ENCODE assay signal across 30 cellular contexts in genomic region chr4:98677799-98678198, GRCh38.
"Had no signal": no experiment of that assay in that cellular context is flagged by ENCODE, and none has a peak within 500 bp of the region (broad histone marks: within the 10 kb centered on the region; RNA-seq: fewer than 3 reads in every experiment).

No MANE protein-coding gene starts in this region.

- H3K27ac ChIP-seq: adrenal gland, body of pancreas, Peyer's patch, RWPE1, SJCRH30, WERI-Rb-1 had no signal

- H3K9me3 ChIP-seq: adrenal gland, body of pancreas, Peyer's patch, SJCRH30, SK-N-SH had no signal

- H3K4me2 ChIP-seq: SK-N-SH had no signal

- H3K27me3 ChIP-seq: adrenal gland, body of pancreas, Peyer's patch, SJCRH30 had no signal

- H3K4me3 ChIP-seq: adrenal gland, body of pancreas, Peyer's patch, SJCRH30 had no signal

- H3K36me3 ChIP-seq: adrenal gland, Peyer's patch, SJCRH30, WERI-Rb-1 had no signal

- DNase-seq: activated CD4-positive, alpha-beta memory T cell treated with anti-CD3 and anti-CD28 coated beads, Interleukin-2, amount 10 ng/mL, durations not matched to agents 7 days and 5 days; activated CD4-positive, alpha-beta T cell treated with anti-CD3 and anti-CD28 coated beads for 36 hours; activated CD4-positive, alpha-beta T cell treated with anti-CD3 and anti-CD28 coated beads, Interleukin-2, amount 50 U/mL, for 1 hour; activated gamma-delta T cell treated with Interleukin-2 at 50 U/mL for 16 hours; activated naive CD4-positive, alpha-beta T cell treated with anti-CD3 and anti-CD28 coated beads, Interleukin-2, amount 10 ng/mL, durations not matched to agents 7 days and 5 days; activated naive CD8-positive, alpha-beta T cell treated with anti-CD3 and anti-CD28 coated beads for 36 hours; activated T-cell treated with anti-CD3 and anti-CD28 coated beads for 4 hours; activated T-cell treated with anti-CD3 and anti-CD28 coated beads, Interleukin-2, amount 50 U/mL, for 48 hours; adrenal gland; aorta; body of pancreas; central memory CD4-positive, alpha-beta T cell; NCI-H1092 treated with DMSO at 0.1 percent for 48 hours; NCI-H1417 treated with DMSO at 0.1 percent for 48 hours; NCI-H1694; NCI-H2029; NCI-H2107; NCI-H2171 treated with DMSO at 0.1 percent for 48 hours; NCI-H226; NCI-H510A; NCI-H526 treated with DMSO at 0.1 percent for 48 hours; NK-92 treated with Interleukin-12 subunit alpha and Interleukin-12 subunit beta, amount 100 ng/mL, for 24 hours; OCI-M1; Peyer's patch; Right ventricle myocardium superior; SJCRH30; SK-N-SH; T-helper 1 cell; WERI-Rb-1 had no signal

- H3K4me1 ChIP-seq: adrenal gland, body of pancreas, Peyer's patch, SJCRH30 had no signal

- H3K9ac ChIP-seq: SK-N-SH had no signal

- ATAC-seq: activated CD4-positive, alpha-beta T cell treated with anti-CD3 and anti-CD28 coated beads for 36 hours; body of pancreas had no signal
